In the genomic region with DNA sequence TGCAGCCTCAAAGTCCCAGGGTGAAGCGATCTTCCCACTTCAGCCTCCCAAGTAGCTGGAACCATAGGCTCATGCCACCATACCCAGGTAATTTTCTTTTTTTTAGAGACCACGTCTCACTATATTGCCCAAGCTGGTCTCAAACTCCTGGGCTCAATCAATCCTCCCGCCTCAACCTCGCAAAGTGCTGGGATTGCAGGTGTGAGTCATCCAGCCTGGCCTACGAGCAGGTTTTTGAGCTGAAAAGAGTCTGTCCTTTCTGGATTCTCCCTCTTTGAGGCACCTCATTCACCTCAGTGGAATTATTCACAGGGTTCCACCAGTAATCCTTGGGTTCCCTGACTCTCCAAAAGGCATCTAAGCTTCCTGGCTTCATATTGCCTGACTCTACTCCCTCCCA, we compare ENCODE assay signal across 29 cellular contexts. TPM values are rescaled to one million over a fixed set of nuclear protein-coding genes. Genes with fewer than 3 reads are reported as not detected.
"Had no signal": no experiment of that assay in that cellular context is flagged by ENCODE, and none has a peak within 500 bp of the region (broad histone marks: within the 10 kb centered on the region; RNA-seq: fewer than 3 reads in every experiment).

No MANE protein-coding gene starts in this region.

- H3K27ac ChIP-seq: esophagus muscularis mucosa, heart right ventricle, lower lobe of right lung, ovary, psoas muscle, sigmoid colon, stomach, thyroid gland, vagina had no signal

- H3K9me3 ChIP-seq: lower lobe of right lung, ovary, psoas muscle, thyroid gland, vagina had no signal

- H3K4me1 ChIP-seq: esophagus muscularis mucosa, lower lobe of right lung, psoas muscle, sigmoid colon, stomach, vagina had no signal

- H3K4me3 Mint-ChIP-seq: dendritic cell treated with granulocyte-macrophage colony-stimulating factor and Interleukin-4, amounts not matched to agents 40 ng/mL and 50 ng/mL, for 4 days; endodermal cell; memory B cell; natural killer cell; stimulated activated effector memory CD8-positive, alpha-beta T cell treated with anti-CD3 and anti-CD28 coated beads, Interleukin-12 subunit alpha, Interleukin-12 subunit beta, amount 100 ng/mL, for 72 hours had no signal

- H3K4me3 ChIP-seq: esophagus muscularis mucosa, heart right ventricle, lower lobe of right lung, ovary, psoas muscle, sigmoid colon, stomach, thyroid gland, vagina had no signal

- DNase-seq: effector CD8-positive, alpha-beta T cell; endodermal cell; foreskin melanocyte; glutamatergic neuron; heart right ventricle; hippocampal formation; left ventricle myocardium superior; lower lobe of right lung; natural killer cell; occipital lobe; ovary; psoas muscle; right cardiac atrium; sigmoid colon; stimulated activated CD4-positive, alpha-beta T cell treated with anti-CD3 and anti-CD28 coated beads, Interleukin-2, amount 100 ng/mL, for 24 hours; stimulated activated CD4-positive, alpha-beta T cell treated with anti-CD3 and anti-CD28 coated beads, Interleukin-4, amount 100 ng/mL, for 24 hours; stimulated activated naive CD4-positive, alpha-beta T cell treated with Interleukin-2 at 50 U/mL for 16 hours; stomach; thyroid gland; trophoblast cell had no signal

- H3K27me3 Mint-ChIP-seq: dendritic cell treated with granulocyte-macrophage colony-stimulating factor and Interleukin-4, amounts not matched to agents 40 ng/mL and 50 ng/mL, for 4 days had no signal

- H3K36me3 ChIP-seq: esophagus muscularis mucosa, heart right ventricle, lower lobe of right lung, ovary, sigmoid colon, stomach, thyroid gland, vagina had no signal

- H3K27me3 ChIP-seq: ovary, thyroid gland, vagina had no signal

- H3K27ac Mint-ChIP-seq: dendritic cell treated with granulocyte-macrophage colony-stimulating factor and Interleukin-4, amounts not matched to agents 40 ng/mL and 50 ng/mL, for 4 days; endodermal cell; memory B cell; natural killer cell; stimulated activated effector memory CD8-positive, alpha-beta T cell treated with anti-CD3 and anti-CD28 coated beads, Interleukin-12 subunit alpha, Interleukin-12 subunit beta, amount 100 ng/mL, for 72 hours had no signal

- H3K9me3 Mint-ChIP-seq: memory B cell; natural killer cell; stimulated activated effector memory CD8-positive, alpha-beta T cell treated with anti-CD3 and anti-CD28 coated beads, Interleukin-12 subunit alpha, Interleukin-12 subunit beta, amount 100 ng/mL, for 72 hours had no signal

- H3K4me1 Mint-ChIP-seq: memory B cell had no signal

- H3K36me3 Mint-ChIP-seq: memory B cell; natural killer cell; stimulated activated effector memory CD8-positive, alpha-beta T cell treated with anti-CD3 and anti-CD28 coated beads, Interleukin-12 subunit alpha, Interleukin-12 subunit beta, amount 100 ng/mL, for 72 hours had no signal

- ATAC-seq: heart right ventricle; left ventricle myocardium superior; lower lobe of right lung; natural killer cell; psoas muscle; right cardiac atrium; stimulated activated effector memory CD8-positive, alpha-beta T cell treated with anti-CD3 and anti-CD28 coated beads, Interleukin-12 subunit alpha, Interleukin-12 subunit beta, amount 100 ng/mL, for 72 hours had no signal

RNA-seq across cellular contexts. Expression of gene LEP, which starts 7.6 kb away (rescaled TPM):
- total RNA-seq: endodermal cell, epithelial cell of proximal tubule, esophagus muscularis mucosa, lower lobe of right lung, mononuclear cell, natural killer cell, occipital lobe, renal cortical epithelial cell, stomach, temporal lobe had no signal
